ENCODE assay signal across 21 cellular contexts in the genomic region with DNA sequence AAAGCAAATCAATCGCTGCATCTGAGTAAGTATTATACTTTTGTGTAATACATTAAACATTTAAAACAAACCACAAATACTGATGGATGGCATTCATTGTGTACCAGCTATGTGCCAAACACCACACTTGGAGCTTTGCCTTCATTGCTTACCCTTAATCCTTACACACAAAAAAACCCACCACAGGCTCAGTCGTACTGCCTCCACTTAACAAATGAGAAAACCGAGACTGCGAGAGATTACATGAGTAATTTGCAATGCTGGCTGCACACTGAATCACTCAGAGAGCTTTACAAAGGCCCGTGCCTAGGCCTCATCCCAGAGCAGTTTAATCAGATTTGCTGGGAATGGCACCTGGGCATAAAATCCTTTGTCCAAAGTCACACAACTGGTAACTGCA.
DNase-seq lines count a peak whose midpoint lies in the region; ATAC-seq and TF ChIP-seq lines count a peak whose summit lies in the region.
"Had no signal": no experiment of that assay in that cellular context is flagged by ENCODE, and none has a peak within 500 bp of the region (broad histone marks: within the 10 kb centered on the region; RNA-seq: fewer than 3 reads in every experiment).

No MANE protein-coding gene starts in this region.

- H3K36me3 ChIP-seq in smooth muscle cell (ENCODE audit: low read depth), result no peaks in the 10 kb centered on the region
- H3K36me3 ChIP-seq in OCI-LY7 (ENCODE audit: insufficient read depth, low read length), result no peaks in the 10 kb centered on the region
- H3K36me3 ChIP-seq: ascending aorta; BLaER1 treated with 17β-estradiol and CSF1 and Interleukin-3, amounts not matched to agents 10 nM and 100 nM; gastrocnemius medialis; HAP-1; ovary; uterus had no signal

- H2AFZ ChIP-seq in smooth muscle cell (ENCODE audit: low read depth) (no peak overlapping the region), OCI-LY7 (ENCODE audit: low read length) (no peak overlapping the region)

- ATAC-seq in effector memory CD8-positive, alpha-beta T cell (replicated peaks), result no peak
- ATAC-seq: gastrocnemius medialis; stimulated activated naive CD8-positive, alpha-beta T cell treated with anti-CD3 and anti-CD28 coated beads, Interleukin-15, Interleukin-2, amounts not matched to agents 100 U/mL and 50 U/mL, for 24 hours had no signal

- CTCF ChIA-PET in OCI-LY7 (lab: Charles Lee; ENCODE audit: unreplicated experiment), result no interaction called here

- H3K9me3 ChIP-seq in smooth muscle cell (replicated peaks; ENCODE audit: low read depth) (no peaks in the 10 kb centered on the region), OCI-LY7 (ENCODE audit: low read length) (no peaks in the 10 kb centered on the region)
- H3K9me3 ChIP-seq: ascending aorta, gastrocnemius medialis, HAP-1, mucosa of descending colon, ovary, uterus had no signal

- POLR2A ChIA-PET in OCI-LY7 (lab: Charles Lee), result interaction anchor here (0.5 kb wide), 1 partner anchor 18 kb away, joined by 3 read pairs; no protein-coding TSS in a partner anchor

- no peaks in the 10 kb centered on the region for H3K36me3 Mint-ChIP-seq in effector memory CD8-positive, alpha-beta T cell (ENCODE audit: insufficient read depth)

- no peak overlapping the region for H3K4me3 Mint-ChIP-seq in effector memory CD8-positive, alpha-beta T cell

- peaks cover 0 to 2% of the 10 kb centered on the region in 2 donors for H3K9me3 Mint-ChIP-seq in effector memory CD8-positive, alpha-beta T cell

- H3K4me1 Mint-ChIP-seq in effector memory CD8-positive, alpha-beta T cell (ENCODE audit: low read depth in 2 of 2), result no peaks in the 10 kb centered on the region

- DNase-seq in Daoy (ENCODE audit: low read depth) (peak; percentile 50), RPMI7951 (ENCODE audit: low read depth) (peak; percentile 30), epithelial cell of esophagus (ENCODE audit: low read depth) (peak; percentile 83), myocyte (ENCODE audit: low read depth) (peak; percentile 52), occipital lobe (lab: John Stamatoyannopoulos, UW) (no peak), smooth muscle cell (lab: John Stamatoyannopoulos, UW; ENCODE audit: unreplicated experiment) (no peak), OCI-LY7 (ENCODE audit: low spot score) (no peak)
- no peak for DNase-seq in effector memory CD8-positive, alpha-beta T cell
- DNase-seq: activated CD8-positive, alpha-beta memory T cell treated with anti-CD3 and anti-CD28 coated beads for 24 hours; activated effector memory CD4-positive, alpha-beta T cell treated with Interleukin-2 at 50 U/mL for 16 hours; gastrocnemius medialis; kidney; mucosa of descending colon; NCI-H2107; ovary; stimulated activated naive CD8-positive, alpha-beta T cell treated with anti-CD3 and anti-CD28 coated beads, Interleukin-15, Interleukin-2, amounts not matched to agents 100 U/mL and 50 U/mL, for 24 hours; uterus had no signal

- WGBS in smooth muscle cell (ENCODE audit: low lambda C conversion rate), result 40% methylated on average over 5 of the region's 5 CpGs

- peaks cover 0 to 7% of the 10 kb centered on the region in 2 donors for H3K27me3 Mint-ChIP-seq in effector memory CD8-positive, alpha-beta T cell

- no peak overlapping the region for H3K9ac ChIP-seq in smooth muscle cell (ENCODE audit: low read depth)
- H3K9ac ChIP-seq: BLaER1 treated with 17β-estradiol and CSF1 and Interleukin-3, amounts not matched to agents 10 nM and 100 nM had no signal

- H3K4me2 ChIP-seq in smooth muscle cell (no peak overlapping the region), OCI-LY7 (ENCODE audit: low read length) (no peak overlapping the region)

- H3K4me3 ChIP-seq in epithelial cell of esophagus (ENCODE audit: low read length) (no peak overlapping the region), smooth muscle cell (no peak overlapping the region), OCI-LY7 (ENCODE audit: low read depth, low read length, poor library complexity, severe bottlenecking) (no peak overlapping the region)
- H3K4me3 ChIP-seq: ascending aorta; BLaER1 treated with 17β-estradiol and CSF1 and Interleukin-3, amounts not matched to agents 10 nM and 100 nM; gastrocnemius medialis; HAP-1; mucosa of descending colon; ovary; SK-N-MC; uterus had no signal

- no peak for TF ChIP-seq CTCF in epithelial cell of esophagus (IDR thresholded peaks at IDR 0.05; ENCODE audit: insufficient read depth, low read depth, low read length, missing control alignments)
- no peak for TF ChIP-seq CTCF in smooth muscle cell (IDR thresholded peaks at IDR 0.05; ENCODE audit: borderline replicate concordance, insufficient read depth, poor library complexity, severe bottlenecking)
- no peak for TF ChIP-seq CTCF in OCI-LY7 (conservative IDR thresholded peaks at IDR 0.05; ENCODE audit: low read length)

- no peaks in the 10 kb centered on the region for H4K20me1 ChIP-seq in smooth muscle cell (ENCODE audit: low read depth)
- no peaks in the 10 kb centered on the region for H4K20me1 ChIP-seq in OCI-LY7 (ENCODE audit: insufficient read depth, low read length)
- H4K20me1 ChIP-seq: BLaER1 treated with 17β-estradiol and CSF1 and Interleukin-3, amounts not matched to agents 10 nM and 100 nM had no signal

- H3K27me3 ChIP-seq in smooth muscle cell (ENCODE audit: low read depth), result no peaks in the 10 kb centered on the region
- H3K27me3 ChIP-seq: ascending aorta; BLaER1 treated with 17β-estradiol and CSF1 and Interleukin-3, amounts not matched to agents 10 nM and 100 nM; gastrocnemius medialis; ovary; uterus had no signal

- H3K79me2 ChIP-seq in smooth muscle cell (ENCODE audit: low read depth) (no peaks in the 10 kb centered on the region), OCI-LY7 (ENCODE audit: insufficient read depth, low read depth, low read length) (no peaks in the 10 kb centered on the region)

- intact Hi-C loops in OCI-LY7 (cut with micrococcal nuclease; ENCODE audit: unreplicated experiment), result no loop called here

- no peaks in the 10 kb centered on the region for H3K9me2 ChIP-seq in OCI-LY7 (ENCODE audit: insufficient read depth, low read length)

- H3K4me1 ChIP-seq in smooth muscle cell (ENCODE audit: low read depth), result peaks cover 23% of the 10 kb centered on the region
- no peaks in the 10 kb centered on the region for H3K4me1 ChIP-seq in OCI-LY7 (ENCODE audit: insufficient read depth, low read length, poor library complexity, severe bottlenecking)
- H3K4me1 ChIP-seq: gastrocnemius medialis, HAP-1, uterus had no signal

- H3K27ac ChIP-seq in smooth muscle cell (ENCODE audit: low read depth), result no peak overlapping the region
- H3K27ac ChIP-seq in OCI-LY7 (ENCODE audit: low read depth, low read length, poor library complexity, severe bottlenecking), result no peak overlapping the region
- H3K27ac ChIP-seq: ascending aorta; BLaER1 treated with 17β-estradiol and CSF1 and Interleukin-3, amounts not matched to agents 10 nM and 100 nM; gastrocnemius medialis; ovary; SK-N-MC; uterus had no signal

- H3F3A ChIP-seq in smooth muscle cell (ENCODE audit: low read depth), result no peaks in the 10 kb centered on the region

- H3K27ac Mint-ChIP-seq in effector memory CD8-positive, alpha-beta T cell, result no peak overlapping the region

- no TSS peak for BruUV-seq in OCI-LY7 (replicated peaks; lab: Mats Ljungman, UMichigan)

Comparison
In these comparisons a context has a peak if more than half of its experiments do, and no peak if none do; other contexts are left out.
1. DNase-seq: peak in Daoy (single experiment), RPMI7951 (single experiment), epithelial cell of esophagus (single experiment) and myocyte (single experiment); none in occipital lobe (single experiment), smooth muscle cell (single experiment), OCI-LY7 (single experiment) and effector memory CD8-positive, alpha-beta T cell (0 of 3).